Comparison of ENCODE assay signal across 8 cellular contexts in the genomic region with DNA sequence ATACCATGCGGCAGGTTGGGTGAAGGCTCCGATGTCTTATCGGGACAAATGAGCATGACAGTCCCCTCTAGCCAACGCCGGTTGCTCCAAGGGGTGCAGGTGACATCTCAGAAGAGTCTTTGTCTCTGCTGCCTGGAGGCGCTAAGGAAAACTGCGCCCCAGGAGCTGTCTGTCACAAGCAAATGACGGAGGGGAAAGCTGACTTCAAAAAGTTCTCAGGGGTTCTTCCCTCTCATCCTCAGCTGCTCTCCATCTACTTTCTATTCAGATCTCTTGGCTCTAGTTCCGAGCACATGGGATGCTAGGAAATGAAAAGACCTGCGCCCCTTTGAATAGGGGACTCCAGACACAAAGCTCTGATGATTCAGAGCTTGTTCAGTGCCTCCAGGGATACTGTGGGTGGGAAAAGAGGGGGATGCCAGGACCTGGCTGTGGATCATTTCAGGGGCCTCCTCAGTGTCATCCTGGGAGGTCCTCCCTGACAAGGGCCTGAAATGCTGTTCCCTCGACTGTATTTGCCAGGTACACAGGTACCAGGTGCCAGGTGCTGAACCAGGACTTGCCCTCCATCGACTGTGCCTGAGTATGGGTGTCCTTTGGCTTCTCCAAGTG. TPM values are rescaled to one million over a fixed set of nuclear protein-coding genes. Genes with fewer than 3 reads are reported as not detected.
DNase-seq lines count a peak whose midpoint lies in the region; ATAC-seq and TF ChIP-seq lines count a peak whose summit lies in the region.

No MANE protein-coding gene starts in this region.

- peak overlapping the region; percentile 66 for H3K27ac ChIP-seq in adipose tissue (ENCODE audit: low read depth, low read length)
- peak overlapping the region; percentile 75 to 78 for H3K27ac ChIP-seq in thoracic aorta

- peak; percentile 22 for DNase-seq in activated CD4-positive, alpha-beta T cell treated with anti-CD3 and anti-CD28 coated beads for 48 hours
- no peak for DNase-seq in activated CD4-positive, alpha-beta T cell treated with anti-CD3 and anti-CD28 coated beads, Interleukin-2, amount 50 U/mL, for 48 hours
- peak; percentile 68 for DNase-seq in islet precursor cell
- DNase-seq in thoracic aorta (ENCODE audit: low spot score), result no peak
- DNase-seq in glomerular visceral epithelial cell (ENCODE audit: extremely low spot score), result no peak

- no peaks in the 10 kb centered on the region for H3K36me3 ChIP-seq in thoracic aorta

- peaks cover 3 to 22% of the 10 kb centered on the region in 2 donors for H3K4me1 ChIP-seq in thoracic aorta (ENCODE audit: control insufficient read depth in 1 of 2, low read depth in 2 of 2)

- WGBS in adipose tissue, 3 donors, result 43 to 62% (median 52%) methylated on average over 12 of the region's 12 CpGs

- no peaks in the 10 kb centered on the region for H3K27me3 ChIP-seq in thoracic aorta (replicated peaks; ENCODE audit: insufficient read depth)

- no peaks in the 10 kb centered on the region for H3K9me3 ChIP-seq in thoracic aorta

- ATAC-seq in thoracic aorta (ENCODE audit: insufficient number of reproducible peaks, low FRiP score, low read depth) (no peak), HG02571 (IDR thresholded peaks at IDR 0.05; ENCODE audit: unreplicated experiment) (no peak), HG03520 (IDR thresholded peaks at IDR 0.05; ENCODE audit: unreplicated experiment) (no peak)

- peak overlapping the region; percentile 76 for H3K4me3 ChIP-seq in thoracic aorta

- no peak for TF ChIP-seq CTCF in thoracic aorta (IDR thresholded peaks at IDR 0.05)

RNA-seq across cellular contexts. Expression of gene KIAA0040, which starts 0.9 kb away (rescaled TPM):
- polyA plus RNA-seq in adipose tissue, result 10 to 100 TPM; 22.0 to 71.2 (median 35.7) TPM
- 10 to 100 TPM; 20.2 to 93.1 TPM for total RNA-seq in thoracic aorta

Comparison
In these comparisons a context has a peak if more than half of its experiments do, and no peak if none do; other contexts are left out.
1. DNase-seq: peak in activated CD4-positive, alpha-beta T cell treated with anti-CD3 and anti-CD28 coated beads for 48 hours (single experiment) and islet precursor cell (single experiment); none in activated CD4-positive, alpha-beta T cell treated with anti-CD3 and anti-CD28 coated beads, Interleukin-2, amount 50 U/mL, for 48 hours (0 of 2), thoracic aorta (single experiment) and glomerular visceral epithelial cell (single experiment).